ENCODE assay signal across 31 cellular contexts in the genomic region with DNA sequence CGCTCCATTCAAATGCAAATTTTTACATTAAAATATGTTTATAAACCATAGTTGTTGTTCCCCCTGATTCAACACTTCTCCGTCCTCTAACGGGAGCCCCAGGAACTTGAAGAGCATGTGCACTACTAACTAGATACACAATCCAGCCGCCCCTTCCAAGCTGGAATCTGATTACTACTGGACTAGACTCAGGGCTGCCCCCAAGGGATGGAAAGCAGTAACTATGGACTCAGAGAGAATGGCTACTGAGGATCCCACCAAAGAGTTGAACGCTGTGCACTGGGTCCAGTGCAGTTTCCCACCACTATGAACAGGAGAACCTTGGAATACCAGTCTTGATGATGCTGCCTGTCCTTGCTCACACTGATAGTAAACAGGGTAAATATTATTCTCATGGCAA. TPM values are rescaled to one million over a fixed set of nuclear protein-coding genes. Genes with fewer than 3 reads are reported as not detected.
DNase-seq lines count a peak whose midpoint lies in the region; ATAC-seq and TF ChIP-seq lines count a peak whose summit lies in the region.
"Had no signal": no experiment of that assay in that cellular context is flagged by ENCODE, and none has a peak within 500 bp of the region (broad histone marks: within the 10 kb centered on the region; RNA-seq: fewer than 3 reads in every experiment).

No MANE protein-coding gene starts in this region.

- H2AK5ac ChIP-seq in H9 (ENCODE audit: insufficient read length, low read length): no peak overlapping the region

- H2BK12ac ChIP-seq in H9 (ENCODE audit: insufficient read length, low read depth, low read length): no peak overlapping the region

- H3K56ac ChIP-seq in H9 (ENCODE audit: insufficient read length, low read depth, low read length): no peak overlapping the region

- H3K14ac ChIP-seq in H9 (ENCODE audit: insufficient read depth, low read length): no peak overlapping the region

- H3K4me2 ChIP-seq in H9 (ENCODE audit: insufficient read depth, insufficient read length, low read length) (no peak overlapping the region), OCI-LY1 (ENCODE audit: low read length) (no peak overlapping the region)
- H3K4me2 ChIP-seq: BLaER1, SK-N-SH had no signal

- H3K9ac ChIP-seq in H9 (ENCODE audit: extremely low read depth, insufficient read length, low read length) (no peak overlapping the region), OCI-LY1 (ENCODE audit: low read length) (no peak overlapping the region)
- H3K9ac ChIP-seq: BLaER1, SK-N-SH had no signal

- H3K4me1 ChIP-seq in H9 (ENCODE audit: insufficient read depth, low read length) (no peaks in the 10 kb centered on the region; the same call in 1 of the 2 replicates), OCI-LY1 (ENCODE audit: insufficient read depth, low read length, severe bottlenecking) (no peaks in the 10 kb centered on the region)
- H3K4me1 ChIP-seq: BLaER1, Caco-2, gastrocnemius medialis, sigmoid colon, thyroid gland, vagina had no signal

- H4K5ac ChIP-seq in H9 (ENCODE audit: insufficient read length, low read depth, low read length): no peak overlapping the region

- H2BK120ac ChIP-seq in H9 (ENCODE audit: low read depth, low read length, poor library complexity, severe bottlenecking): no peak overlapping the region

- H3K4me3 ChIP-seq in OCI-LY1 (ENCODE audit: low read depth, low read length, poor library complexity, severe bottlenecking) (no peak overlapping the region), choroid plexus epithelial cell (ENCODE audit: low read depth, low read length) (no peak overlapping the region)
- H3K4me3 ChIP-seq: BLaER1, gastrocnemius medialis, lung, sigmoid colon, thyroid gland, vagina had no signal

- no peaks in the 10 kb centered on the region for H3K79me1 ChIP-seq in H9 (ENCODE audit: insufficient read depth, low read depth, low read length, poor library complexity, severe bottlenecking)

- no peak overlapping the region for H3K23ac ChIP-seq in H9 (ENCODE audit: insufficient read length, low read depth, low read length)

- DNase-seq in H9 (no peak), choroid plexus epithelial cell (ENCODE audit: low read depth) (no peak), Kasumi-1 (lab: John Stamatoyannopoulos, UW) (no peak), NOMO-1 (lab: John Stamatoyannopoulos, UW; ENCODE audit: unreplicated experiment in 2 of 2) (no peak), NCI-H2227 (lab: John Stamatoyannopoulos, UW; ENCODE audit: unreplicated experiment) (no peak)
- DNase-seq: activated CD4-positive, alpha-beta T cell treated with anti-CD3 and anti-CD28 coated beads for 4 hours; activated naive CD4-positive, alpha-beta T cell treated with anti-CD3 and anti-CD28 coated beads, Interleukin-2, amount 50 U/mL, for 16 hours; brain microvascular endothelial cell; Caco-2; DND-41; gastrocnemius medialis; natural killer cell; NCI-H1092; NCI-H1694 treated with DMSO at 0.1 percent for 48 hours; NCI-H2171; NCI-H510A treated with DMSO at 0.1 percent for 48 hours; occipital lobe; sigmoid colon; SK-N-SH; stimulated activated CD4-positive, alpha-beta T cell treated with anti-CD3 and anti-CD28 coated beads, Interleukin-12 subunit alpha, Interleukin-12 subunit beta, amount 100 ng/mL, for 4 hours; stimulated activated CD4-positive, alpha-beta T cell treated with anti-CD3 and anti-CD28 coated beads, Interleukin-4, amount 100 ng/mL, for 1 hour; T-helper 17 cell; thyroid gland had no signal

- H2BK5ac ChIP-seq in H9 (ENCODE audit: insufficient read length, low read length): no peak overlapping the region

- no peak overlapping the region for H3K18ac ChIP-seq in H9 (ENCODE audit: insufficient read length, low read depth, low read length)

- H3K79me2 ChIP-seq in H9 (ENCODE audit: insufficient read depth, low read length): no peaks in the 10 kb centered on the region
- no peaks in the 10 kb centered on the region for H3K79me2 ChIP-seq in OCI-LY1 (ENCODE audit: insufficient read depth, low read length)

- no peaks in the 10 kb centered on the region; the same call in 1 of the 2 replicates for H3K27me3 Mint-ChIP-seq in H9 (ENCODE audit: low read depth)
- H3K27me3 Mint-ChIP-seq: activated T-helper 17 cell treated with anti-CD3 and anti-CD28 coated beads, Interleukin-2, amount 50 U/mL, for 72 hours; T-helper 17 cell had no signal

- no peaks in the 10 kb centered on the region for H3K9me3 Mint-ChIP-seq in H9
- H3K9me3 Mint-ChIP-seq: activated T-helper 17 cell treated with anti-CD3 and anti-CD28 coated beads, Interleukin-2, amount 50 U/mL, for 72 hours; natural killer cell had no signal

- H3K4me1 Mint-ChIP-seq in H9: peaks cover 0 to 3% of the 10 kb centered on the region in 2 experiments; a peak in 2 of 4 replicates

- no peak overlapping the region for H3K4me3 Mint-ChIP-seq in H9
- H3K4me3 Mint-ChIP-seq: activated T-helper 17 cell treated with anti-CD3 and anti-CD28 coated beads, Interleukin-2, amount 50 U/mL, for 72 hours; natural killer cell; T-helper 17 cell had no signal

- no peaks in the 10 kb centered on the region for H3K36me3 ChIP-seq in OCI-LY1 (ENCODE audit: insufficient read depth, low read length)
- H3K36me3 ChIP-seq: BLaER1, brain microvascular endothelial cell, gastrocnemius medialis, sigmoid colon, thyroid gland, vagina had no signal

- H4K20me1 ChIP-seq in H9 (ENCODE audit: control insufficient read depth, insufficient read depth, insufficient read length) (no peaks in the 10 kb centered on the region), OCI-LY1 (ENCODE audit: insufficient read depth, low read length) (no peaks in the 10 kb centered on the region)
- H4K20me1 ChIP-seq: BLaER1 had no signal

- no peak overlapping the region for H4K91ac ChIP-seq in H9 (ENCODE audit: insufficient read length, low read depth, low read length)

- ATAC-seq in HG03378 (IDR thresholded peaks at IDR 0.05; ENCODE audit: unreplicated experiment): no peak
- ATAC-seq: activated T-helper 17 cell treated with anti-CD3 and anti-CD28 coated beads, Interleukin-2, amount 50 U/mL, for 72 hours; gastrocnemius medialis; natural killer cell; T-helper 17 cell had no signal

- H3T11ph ChIP-seq in H9 (ENCODE audit: low read length): no peak overlapping the region

- H3K9me3 ChIP-seq in H9 (ENCODE audit: control insufficient read depth, low read depth, low read length) (no peaks in the 10 kb centered on the region), OCI-LY1 (ENCODE audit: low read length) (no peaks in the 10 kb centered on the region)
- H3K9me3 ChIP-seq: BLaER1, Caco-2, gastrocnemius medialis, sigmoid colon, SK-N-SH, thyroid gland, vagina had no signal

- no peaks in the 10 kb centered on the region for H3F3A ChIP-seq in OCI-LY1 (ENCODE audit: insufficient read depth, low read length)

- H3K23me2 ChIP-seq in H9 (ENCODE audit: insufficient read length, low read depth, low read length, poor library complexity, severe bottlenecking): no peaks in the 10 kb centered on the region

- no CpG with 5 or more reads among the region's 5 CpGs for WGBS in H9 (ENCODE audit: extremely low coverage, insufficient read length, low lambda C conversion rate)

- H2AFZ ChIP-seq in H9 (ENCODE audit: low read length): no peak overlapping the region
- no peak overlapping the region for H2AFZ ChIP-seq in OCI-LY1 (ENCODE audit: low read length)

- H2BK20ac ChIP-seq in H9 (ENCODE audit: low read depth, low read length, poor library complexity, severe bottlenecking): no peak overlapping the region

- no peak overlapping the region for H3K27ac ChIP-seq in 22Rv1
- H3K27ac ChIP-seq in H9 (ENCODE audit: insufficient read length, low read depth, low read length): no peak overlapping the region
- no peak overlapping the region for H3K27ac ChIP-seq in OCI-LY1 (ENCODE audit: low read depth, low read length, poor library complexity, severe bottlenecking)
- H3K27ac ChIP-seq: BLaER1, brain microvascular endothelial cell, gastrocnemius medialis, RWPE1, sigmoid colon, thyroid gland, vagina had no signal

- no peak overlapping the region for H3K4ac ChIP-seq in H9 (ENCODE audit: low read depth, low read length)

- TF ChIP-seq CTCF in 22Rv1 (IDR thresholded peaks at IDR 0.05) (peak; percentile 19; the same call in 1 of the 2 replicates), H9 (conservative IDR thresholded peaks at IDR 0.05) (peak; percentile 44), OCI-LY1 (IDR thresholded peaks at IDR 0.05; ENCODE audit: low read length) (peak; percentile 4; the same call in 1 of the 2 replicates), choroid plexus epithelial cell (conservative IDR thresholded peaks at IDR 0.05; ENCODE audit: low read depth, low read length) (peak; percentile 4)

- no peaks in the 10 kb centered on the region for H3K36me3 Mint-ChIP-seq in H9 (ENCODE audit: insufficient read depth in 1 of 3, low read depth in 3 of 3)
- H3K36me3 Mint-ChIP-seq: natural killer cell had no signal

- H3K27me3 ChIP-seq in H9 (ENCODE audit: insufficient read depth, low read length): no peaks in the 10 kb centered on the region
- H3K27me3 ChIP-seq in OCI-LY1 (ENCODE audit: insufficient read depth, low read length): no peaks in the 10 kb centered on the region
- H3K27me3 ChIP-seq: BLaER1, brain microvascular endothelial cell, gastrocnemius medialis, sigmoid colon, thyroid gland, vagina had no signal

- H4K8ac ChIP-seq in H9 (replicated peaks; ENCODE audit: insufficient read length, low read depth, low read length): no peak overlapping the region

- H2BK15ac ChIP-seq in H9 (ENCODE audit: low read depth, low read length): no peak overlapping the region

- no peaks in the 10 kb centered on the region for H3K9me2 ChIP-seq in OCI-LY1 (ENCODE audit: low read depth, low read length)
- H3K9me2 ChIP-seq: SK-N-SH had no signal

- H3K27ac Mint-ChIP-seq in H9: no peak overlapping the region
- H3K27ac Mint-ChIP-seq: activated T-helper 17 cell treated with anti-CD3 and anti-CD28 coated beads, Interleukin-2, amount 50 U/mL, for 72 hours; natural killer cell; T-helper 17 cell had no signal

RNA-seq across cellular contexts. Expression of gene PCNX1, which starts 48.6 kb away (rescaled TPM):
- 48.0 and 48.6 TPM in 2 replicates for total RNA-seq in H9 (2021)

RNA-seq across cellular contexts. Expression of gene MAP3K9, which starts 49.3 kb away (rescaled TPM):
- 18.3 and 20.0 TPM in 2 replicates for total RNA-seq in H9 (2021)
